Comparison of ENCODE assay signal across 7 cellular contexts in genomic region chr19:1605236-1606137, GRCh38. TPM values are rescaled to one million over a fixed set of nuclear protein-coding genes. Genes with fewer than 3 reads are reported as not detected.
A peak's percentile ranks its signal among the peaks of the same experiment; 100 is the strongest.
DNase-seq lines count a peak whose midpoint lies in the region; ATAC-seq, FAIRE-seq and TF ChIP-seq lines count a peak whose summit lies in the region.

TSS of gene UQCR11 (minus strand) at chr19:1605462. CDS start at chr19:1605409, 53 bp downstream.

- TF ChIP-seq CTCF in hepatocyte (IDR thresholded peaks at IDR 0.05; ENCODE audit: poor library complexity), result peak; percentile 77

- WGBS in hepatocyte (ENCODE audit: low lambda C conversion rate, missing lambda C conversion rate), result under 1% methylated on average over 75 of the region's 79 CpGs

- H3K4me2 ChIP-seq in hepatocyte, result peak within 1 kb of the TSS; percentile 82

- ATAC-seq in HG03025 (IDR thresholded peaks at IDR 0.05; ENCODE audit: low FRiP score, unreplicated experiment), result peak; percentile 69

- no peaks in the 10 kb centered on the region for H3K36me3 ChIP-seq in hepatocyte (replicated peaks; ENCODE audit: insufficient read depth, low read depth)

- peaks cover 47% of the 10 kb centered on the region for H3K79me2 ChIP-seq in hepatocyte

- H3K4me3 ChIP-seq in hepatocyte, result peak within 1 kb of the TSS; percentile 92

- peak within 1 kb of the TSS; percentile 83 for H3K27ac ChIP-seq in hepatocyte

- peak; percentile 95 for FAIRE-seq in GM18507 (lab: Jason Lieb, UNC)

- H3K27me3 ChIP-seq in hepatocyte, result no peaks in the 10 kb centered on the region

- H3K9me2 ChIP-seq in hepatocyte (replicated peaks; ENCODE audit: insufficient read depth), result no peaks in the 10 kb centered on the region

- peaks cover 17% of the 10 kb centered on the region for H3K4me1 ChIP-seq in hepatocyte (ENCODE audit: insufficient read depth)

- DNase-seq in GM18507 (ENCODE audit: extremely low spot score, insufficient read length, low read depth) (peak; percentile 95), NCI-H2081 (lab: John Stamatoyannopoulos, UW) (peak; percentile 94), T1000 (lab: John Stamatoyannopoulos, UW) (peak; percentile 93), astrocyte of the hippocampus (ENCODE audit: low read depth, low spot score) (peak; percentile 97), hepatocyte (ENCODE audit: low spot score) (peak; percentile 97), retina (peak; percentile 97)

- peaks cover 22% of the 10 kb centered on the region for H4K20me1 ChIP-seq in hepatocyte (ENCODE audit: insufficient read depth, poor library complexity, severe bottlenecking)

- H3K9me3 ChIP-seq in hepatocyte (ENCODE audit: low read depth), result no peaks in the 10 kb centered on the region

- peak within 1 kb of the TSS; percentile 87 for H2AFZ ChIP-seq in hepatocyte

RNA-seq across cellular contexts. Expression of gene UQCR11, which starts in this region (rescaled TPM):
- total RNA-seq in hepatocyte, result 56.6 and 57.6 TPM in 2 replicates
- 672 and 684 TPM in 2 replicates for polyA plus RNA-seq in hepatocyte

Comparison
In these comparisons a context has a peak if more than half of its experiments do, and no peak if none do; other contexts are left out.
1. Peak in every context shown above with its lines: DNase-seq, ATAC-seq, H3K4me3 ChIP-seq and H3K27ac ChIP-seq.